In the genomic region with DNA sequence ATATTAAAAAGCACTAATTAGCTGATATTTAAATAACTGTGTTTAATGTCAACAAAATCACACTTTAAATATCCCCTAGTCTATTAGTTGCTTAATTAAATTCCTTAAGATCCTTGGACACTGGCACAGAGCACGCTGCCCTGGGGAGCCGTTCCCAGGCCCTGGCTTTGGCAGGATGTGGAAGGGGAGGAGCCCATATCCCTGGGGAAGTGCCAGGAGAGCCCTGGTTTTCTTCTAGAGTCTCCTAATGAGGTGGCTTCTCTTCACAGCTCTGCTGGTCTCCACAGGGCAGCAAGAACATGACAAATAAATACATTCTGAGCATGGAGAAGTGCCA, we compare ENCODE assay signal across 9 cellular contexts. TPM values are rescaled to one million over a fixed set of nuclear protein-coding genes. Genes with fewer than 3 reads are reported as not detected.
DNase-seq lines count a peak whose midpoint lies in the region; ATAC-seq and TF ChIP-seq lines count a peak whose summit lies in the region.
"Had no signal": no experiment of that assay in that cellular context is flagged by ENCODE, and none has a peak within 500 bp of the region (broad histone marks: within the 10 kb centered on the region; RNA-seq: fewer than 3 reads in every experiment).

No MANE protein-coding gene starts in this region.

- ATAC-seq in HG02981 (IDR thresholded peaks at IDR 0.05; ENCODE audit: unreplicated experiment) (no peak), GM18520 (IDR thresholded peaks at IDR 0.05; ENCODE audit: unreplicated experiment) (no peak)
- ATAC-seq in activated CD4-positive, alpha-beta T cell treated with anti-CD3 and anti-CD28 coated beads for 36 hours: no peak

- CTCF ChIA-PET in activated CD4-positive, alpha-beta T cell treated with anti-CD3 and anti-CD28 coated beads for 36 hours (lab: Charles Lee): interaction anchor here (1.3 kb wide), 1 partner anchor 9 kb away, joined by 4 read pairs; no protein-coding TSS in a partner anchor

- H3K27ac Mint-ChIP-seq in activated CD4-positive, alpha-beta T cell treated with anti-CD3 and anti-CD28 coated beads for 36 hours: no peak overlapping the region

- no peak overlapping the region for H3K4me3 ChIP-seq in fibroblast of the aortic adventitia (ENCODE audit: low read depth, low read length)

- H3K9me3 Mint-ChIP-seq in activated CD4-positive, alpha-beta T cell treated with anti-CD3 and anti-CD28 coated beads for 36 hours (ENCODE audit: low read depth): no peaks in the 10 kb centered on the region

- TF ChIP-seq CTCF in fibroblast of the aortic adventitia (IDR thresholded peaks at IDR 0.05; ENCODE audit: insufficient read depth, low read length): no peak

- H3K4me1 Mint-ChIP-seq in activated CD4-positive, alpha-beta T cell treated with anti-CD3 and anti-CD28 coated beads for 36 hours: peaks cover 36% of the 10 kb centered on the region

- DNase-seq in DMS 273 treated with DMSO at 0.1 percent for 48 hours (lab: John Stamatoyannopoulos, UW): peak; percentile 13
- DNase-seq in NCI-H69 (lab: John Stamatoyannopoulos, UW): peak; percentile 91
- peak; percentile 75 for DNase-seq in fibroblast of the aortic adventitia (ENCODE audit: low read depth)
- DNase-seq in posterior vena cava (ENCODE audit: low spot score): peak; percentile 82
- no peak for DNase-seq in activated CD4-positive, alpha-beta T cell treated with anti-CD3 and anti-CD28 coated beads for 36 hours
- no peak for DNase-seq in NOMO-1 treated with dmso at 0.1 percent for 144 hours (lab: John Stamatoyannopoulos, UW; ENCODE audit: unreplicated experiment)
- DNase-seq: activated T-cell treated with anti-CD3 and anti-CD28 coated beads, Interleukin-2, amount 50 U/mL, for 1 hour had no signal

- no peaks in the 10 kb centered on the region for H3K36me3 Mint-ChIP-seq in activated CD4-positive, alpha-beta T cell treated with anti-CD3 and anti-CD28 coated beads for 36 hours (ENCODE audit: low read depth)

- H3K27me3 Mint-ChIP-seq in activated CD4-positive, alpha-beta T cell treated with anti-CD3 and anti-CD28 coated beads for 36 hours: no peaks in the 10 kb centered on the region

- intact Hi-C loops in posterior vena cava (cut with DNase I): no loop called here
- intact Hi-C loops in activated CD4-positive, alpha-beta T cell treated with anti-CD3 and anti-CD28 coated beads for 36 hours (cut with DNase I, micrococcal nuclease): loop anchor here in 1 of 2 experiments (5.0 kb wide), 1 partner anchor 165 kb away; no protein-coding TSS in a partner anchor

- H3K4me3 Mint-ChIP-seq in activated CD4-positive, alpha-beta T cell treated with anti-CD3 and anti-CD28 coated beads for 36 hours: no peak overlapping the region

- POLR2A ChIA-PET in activated CD4-positive, alpha-beta T cell treated with anti-CD3 and anti-CD28 coated beads for 36 hours (lab: Charles Lee): no interaction called here

RNA-seq across cellular contexts. Expression of a gene that starts 50.5 kb away (rescaled TPM):
- 31.7 and 68.0 TPM in 2 replicates for total RNA-seq in fibroblast of the aortic adventitia (ENCODE audit: low replicate concordance)
- 10 to 100 TPM; 42.8 to 55.1 TPM for total RNA-seq in posterior vena cava
- total RNA-seq in activated CD4-positive, alpha-beta T cell treated with anti-CD3 and anti-CD28 coated beads for 36 hours: 10 to 100 TPM; 11.2 to 14.4 TPM

Comparison
In these comparisons a context has a peak if more than half of its experiments do, and no peak if none do; other contexts are left out.
1. DNase-seq: peak in DMS 273 treated with DMSO at 0.1 percent for 48 hours (single experiment), NCI-H69 (single experiment), fibroblast of the aortic adventitia (single experiment) and posterior vena cava (single experiment); none in activated CD4-positive, alpha-beta T cell treated with anti-CD3 and anti-CD28 coated beads for 36 hours (single experiment) and NOMO-1 treated with dmso at 0.1 percent for 144 hours (single experiment).